In the genomic region with DNA sequence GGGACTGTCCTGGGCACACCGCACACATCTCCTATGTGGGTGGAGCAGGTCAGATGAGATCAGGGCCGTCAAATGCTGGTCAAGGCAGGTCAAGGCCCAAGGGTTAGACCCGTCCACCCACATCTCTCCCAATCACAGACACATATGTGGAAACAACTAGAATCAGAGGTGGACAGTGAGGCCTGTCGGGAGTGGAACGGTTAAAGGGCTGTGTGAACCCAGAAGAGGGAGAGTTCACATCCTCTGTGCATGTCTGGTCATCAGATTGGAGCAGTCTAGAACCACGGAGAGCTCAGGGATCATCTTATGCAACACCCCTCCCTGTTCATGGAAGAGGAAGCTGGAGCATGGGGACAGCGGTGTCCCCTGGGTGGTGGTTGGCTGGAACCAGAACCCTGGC, we compare ENCODE assay signal across 1 cellular context.
TF ChIP-seq lines count a peak whose summit lies in the region.

No MANE protein-coding gene starts in this region.

TF ChIP-seq in HepG2, 621 proteins besides CTCF, POLR2A, EP300 and RAD21 (continued from another document):
- TF ChIP-seq, protein P1, sequence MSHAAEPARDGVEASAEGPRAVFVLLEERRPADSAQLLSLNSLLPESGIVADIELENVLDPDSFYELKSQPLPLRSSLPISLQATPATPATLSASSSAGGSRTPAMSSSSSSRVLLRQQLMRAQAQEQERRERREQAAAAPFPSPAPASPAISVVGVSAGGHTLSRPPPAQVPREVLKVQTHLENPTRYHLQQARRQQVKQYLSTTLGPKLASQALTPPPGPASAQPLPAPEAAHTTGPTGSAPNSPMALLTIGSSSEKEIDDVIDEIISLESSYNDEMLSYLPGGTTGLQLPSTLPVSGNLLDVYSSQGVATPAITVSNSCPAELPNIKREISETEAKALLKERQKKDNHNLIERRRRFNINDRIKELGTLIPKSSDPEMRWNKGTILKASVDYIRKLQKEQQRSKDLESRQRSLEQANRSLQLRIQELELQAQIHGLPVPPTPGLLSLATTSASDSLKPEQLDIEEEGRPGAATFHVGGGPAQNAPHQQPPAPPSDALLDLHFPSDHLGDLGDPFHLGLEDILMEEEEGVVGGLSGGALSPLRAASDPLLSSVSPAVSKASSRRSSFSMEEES (CRISPR knock-in tag; IDR thresholded peaks at IDR 0.05), result no peak
- TF ChIP-seq, protein P2, sequence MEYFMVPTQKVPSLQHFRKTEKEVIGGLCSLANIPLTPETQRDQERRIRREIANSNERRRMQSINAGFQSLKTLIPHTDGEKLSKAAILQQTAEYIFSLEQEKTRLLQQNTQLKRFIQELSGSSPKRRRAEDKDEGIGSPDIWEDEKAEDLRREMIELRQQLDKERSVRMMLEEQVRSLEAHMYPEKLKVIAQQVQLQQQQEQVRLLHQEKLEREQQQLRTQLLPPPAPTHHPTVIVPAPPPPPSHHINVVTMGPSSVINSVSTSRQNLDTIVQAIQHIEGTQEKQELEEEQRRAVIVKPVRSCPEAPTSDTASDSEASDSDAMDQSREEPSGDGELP (IDR thresholded peaks at IDR 0.05; ENCODE audit: borderline replicate concordance, low read depth), result no peak
- TF ChIP-seq, protein P3, sequence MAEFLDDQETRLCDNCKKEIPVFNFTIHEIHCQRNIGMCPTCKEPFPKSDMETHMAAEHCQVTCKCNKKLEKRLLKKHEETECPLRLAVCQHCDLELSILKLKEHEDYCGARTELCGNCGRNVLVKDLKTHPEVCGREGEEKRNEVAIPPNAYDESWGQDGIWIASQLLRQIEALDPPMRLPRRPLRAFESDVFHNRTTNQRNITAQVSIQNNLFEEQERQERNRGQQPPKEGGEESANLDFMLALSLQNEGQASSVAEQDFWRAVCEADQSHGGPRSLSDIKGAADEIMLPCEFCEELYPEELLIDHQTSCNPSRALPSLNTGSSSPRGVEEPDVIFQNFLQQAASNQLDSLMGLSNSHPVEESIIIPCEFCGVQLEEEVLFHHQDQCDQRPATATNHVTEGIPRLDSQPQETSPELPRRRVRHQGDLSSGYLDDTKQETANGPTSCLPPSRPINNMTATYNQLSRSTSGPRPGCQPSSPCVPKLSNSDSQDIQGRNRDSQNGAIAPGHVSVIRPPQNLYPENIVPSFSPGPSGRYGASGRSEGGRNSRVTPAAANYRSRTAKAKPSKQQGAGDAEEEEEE (CRISPR knock-in tag; IDR thresholded peaks at IDR 0.05; ENCODE audit: borderline replicate concordance), result no peak
- TF ChIP-seq, protein P4, sequence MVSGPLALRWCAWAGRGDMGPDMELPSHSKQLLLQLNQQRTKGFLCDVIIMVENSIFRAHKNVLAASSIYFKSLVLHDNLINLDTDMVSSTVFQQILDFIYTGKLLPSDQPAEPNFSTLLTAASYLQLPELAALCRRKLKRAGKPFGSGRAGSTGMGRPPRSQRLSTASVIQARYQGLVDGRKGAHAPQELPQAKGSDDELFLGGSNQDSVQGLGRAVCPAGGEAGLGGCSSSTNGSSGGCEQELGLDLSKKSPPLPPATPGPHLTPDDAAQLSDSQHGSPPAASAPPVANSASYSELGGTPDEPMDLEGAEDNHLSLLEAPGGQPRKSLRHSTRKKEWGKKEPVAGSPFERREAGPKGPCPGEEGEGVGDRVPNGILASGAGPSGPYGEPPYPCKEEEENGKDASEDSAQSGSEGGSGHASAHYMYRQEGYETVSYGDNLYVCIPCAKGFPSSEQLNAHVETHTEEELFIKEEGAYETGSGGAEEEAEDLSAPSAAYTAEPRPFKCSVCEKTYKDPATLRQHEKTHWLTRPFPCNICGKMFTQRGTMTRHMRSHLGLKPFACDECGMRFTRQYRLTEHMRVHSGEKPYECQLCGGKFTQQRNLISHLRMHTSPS (CRISPR knock-in tag; IDR thresholded peaks at IDR 0.05; ENCODE audit: low read depth), result 0 out of 2 replicates have a peak, but pooled peaks have one; percentile 17
- TF ChIP-seq ZBTB38 (CRISPR knock-in tag; IDR thresholded peaks at IDR 0.05) (peak; percentile 64; the same call in 1 of the 2 replicates), KLF9 (CRISPR knock-in tag; IDR thresholded peaks at IDR 0.05; ENCODE audit: low read depth) (0 out of 2 replicates have a peak, but pooled peaks have one; percentile 57)
